Comparison of ENCODE assay signal across 9 cellular contexts in genomic region chr17:4788807-4789700, GRCh38. TPM values are rescaled to one million over a fixed set of nuclear protein-coding genes. Genes with fewer than 3 reads are reported as not detected.
DNase-seq lines count a peak whose midpoint lies in the region; ATAC-seq, FAIRE-seq and TF ChIP-seq lines count a peak whose summit lies in the region.
"Had no signal": no experiment of that assay in that cellular context is flagged by ENCODE, and none has a peak within 500 bp of the region (broad histone marks: within the 10 kb centered on the region; RNA-seq: fewer than 3 reads in every experiment).

Gene GLTPD2, plus strand, starts transcription at chr17:4788964. Its CDS starts 48 bp downstream, at chr17:4789012.

- H3F3A ChIP-seq in Loucy (ENCODE audit: low read depth): peaks cover 4% of the 10 kb centered on the region; the same call in 1 of the 2 replicates

- H3K27me3 Mint-ChIP-seq in naive thymus-derived CD8-positive, alpha-beta T cell: peaks cover 12 to 42% (median 29%) of the 10 kb centered on the region in 5 donors

- no peaks in the 10 kb centered on the region for H3K36me3 Mint-ChIP-seq in naive thymus-derived CD8-positive, alpha-beta T cell

- no peaks in the 10 kb centered on the region for H3K9me3 Mint-ChIP-seq in naive thymus-derived CD8-positive, alpha-beta T cell

- no peaks in the 10 kb centered on the region for H3K9me2 ChIP-seq in Loucy (replicated peaks; ENCODE audit: low read depth, low read length)

- peaks cover 10% of the 10 kb centered on the region for H3K4me1 ChIP-seq in Loucy (ENCODE audit: insufficient read depth, low read length, poor library complexity, severe bottlenecking)
- peaks cover 21 to 31% of the 10 kb centered on the region in 2 donors for H3K4me1 ChIP-seq in duodenal mucosa (ENCODE audit: control insufficient read depth in 1 of 2, insufficient read depth in 2 of 2, low read length in 2 of 2)

- H3K36me3 ChIP-seq in Loucy (ENCODE audit: insufficient read depth, low read length) (no peaks in the 10 kb centered on the region), duodenal mucosa (ENCODE audit: control insufficient read depth in 1 of 2, insufficient read depth in 2 of 2, low read length in 2 of 2) (peaks cover 0 to 3% of the 10 kb centered on the region in 2 donors)

- TF ChIP-seq CTCF in Loucy (conservative IDR thresholded peaks at IDR 0.05; ENCODE audit: low read length): no peak

- H3K4me3 ChIP-seq in Loucy (ENCODE audit: low read length, poor library complexity, severe bottlenecking) (peak within 1 kb of the TSS; percentile 72), duodenal mucosa (ENCODE audit: low read depth in 1 of 2, low read length in 2 of 2) (peak within 1 kb of the TSS; percentile 73 to 86)

- H3K4me2 ChIP-seq in Loucy (ENCODE audit: low read depth, low read length, poor library complexity, severe bottlenecking): peak within 1 kb of the TSS; percentile 85

- no peak for DNase-seq in naive thymus-derived CD8-positive, alpha-beta T cell
- DNase-seq in Ammon's horn (ENCODE audit: low spot score): no peak
- no peak for DNase-seq in NK-92 (lab: John Stamatoyannopoulos, UW; ENCODE audit: unreplicated experiment)
- no peak for DNase-seq in frontal cortex (ENCODE audit: low spot score in 2 of 2)

- no peaks in the 10 kb centered on the region for H4K20me1 ChIP-seq in Loucy (ENCODE audit: insufficient read depth, low read length, poor library complexity, severe bottlenecking)

- peak within 1 kb of the TSS; percentile 69 for H3K9ac ChIP-seq in Loucy (ENCODE audit: low read depth, low read length, poor library complexity, severe bottlenecking)
- peak within 1 kb of the TSS; percentile 88 to 90 for H3K9ac ChIP-seq in duodenal mucosa (ENCODE audit: low read depth in 1 of 2, low read length in 2 of 2)

- ATAC-seq in GM18858 (IDR thresholded peaks at IDR 0.05; ENCODE audit: unreplicated experiment) (peak; percentile 3), HG02798 (IDR thresholded peaks at IDR 0.05; ENCODE audit: poor library complexity, unreplicated experiment) (no peak)
- no peak for ATAC-seq in naive thymus-derived CD8-positive, alpha-beta T cell

- peak within 1 kb of the TSS; percentile 67 to 85 (median 70) for H3K4me3 Mint-ChIP-seq in naive thymus-derived CD8-positive, alpha-beta T cell

- H3K27me3 ChIP-seq in Loucy (ENCODE audit: insufficient read depth, low read length, poor library complexity, severe bottlenecking) (no peaks in the 10 kb centered on the region), duodenal mucosa (ENCODE audit: control insufficient read depth in 1 of 2, insufficient read depth in 2 of 2, low read length in 2 of 2) (no peaks in the 10 kb centered on the region)

- no peaks in the 10 kb centered on the region for H3K79me2 ChIP-seq in Loucy (ENCODE audit: insufficient read depth, low read length)

- no peak for FAIRE-seq in frontal cortex (lab: Jason Lieb, UNC)

- peak within 1 kb of the TSS in 5 of 10 donors; percentile 22 to 77 (median 31) for H3K27ac Mint-ChIP-seq in naive thymus-derived CD8-positive, alpha-beta T cell

- peak within 1 kb of the TSS; percentile 84; the same call in 1 of the 2 replicates for H2AFZ ChIP-seq in Loucy (ENCODE audit: low read length)

- POLR2A ChIA-PET in naive thymus-derived CD8-positive, alpha-beta T cell (lab: Charles Lee): interaction anchor here (0.6 to 3.2 kb wide), 16 partner anchors 10 to 423 kb away, joined by 3 to 45 read pairs (median 4); partner anchors contain the start of genes ARRB2, CAMTA2, MINK1 and PLD2

- H3K9me3 ChIP-seq in Loucy (ENCODE audit: insufficient read depth, low read depth, low read length) (no peaks in the 10 kb centered on the region), duodenal mucosa (ENCODE audit: control insufficient read depth in 1 of 2, low read length in 2 of 2) (no peaks in the 10 kb centered on the region)

- H3K4me1 Mint-ChIP-seq in naive thymus-derived CD8-positive, alpha-beta T cell: peaks cover 10 to 41% (median 34%) of the 10 kb centered on the region in 4 donors

- peak within 1 kb of the TSS; percentile 92 for H3K27ac ChIP-seq in duodenal mucosa (ENCODE audit: low read depth, low read length)

RNA-seq across cellular contexts. Expression of gene GLTPD2, which starts in this region (rescaled TPM):
- total RNA-seq in naive thymus-derived CD8-positive, alpha-beta T cell: not detected
- polyA plus RNA-seq in naive thymus-derived CD8-positive, alpha-beta T cell: under 1 TPM; 0.36 to 0.39 (median 0.39) TPM
- total RNA-seq in frontal cortex: not detected
- total RNA-seq: subcutaneous adipose tissue had no signal
